ENCODE assay signal across 1 cellular context in the genomic region with DNA sequence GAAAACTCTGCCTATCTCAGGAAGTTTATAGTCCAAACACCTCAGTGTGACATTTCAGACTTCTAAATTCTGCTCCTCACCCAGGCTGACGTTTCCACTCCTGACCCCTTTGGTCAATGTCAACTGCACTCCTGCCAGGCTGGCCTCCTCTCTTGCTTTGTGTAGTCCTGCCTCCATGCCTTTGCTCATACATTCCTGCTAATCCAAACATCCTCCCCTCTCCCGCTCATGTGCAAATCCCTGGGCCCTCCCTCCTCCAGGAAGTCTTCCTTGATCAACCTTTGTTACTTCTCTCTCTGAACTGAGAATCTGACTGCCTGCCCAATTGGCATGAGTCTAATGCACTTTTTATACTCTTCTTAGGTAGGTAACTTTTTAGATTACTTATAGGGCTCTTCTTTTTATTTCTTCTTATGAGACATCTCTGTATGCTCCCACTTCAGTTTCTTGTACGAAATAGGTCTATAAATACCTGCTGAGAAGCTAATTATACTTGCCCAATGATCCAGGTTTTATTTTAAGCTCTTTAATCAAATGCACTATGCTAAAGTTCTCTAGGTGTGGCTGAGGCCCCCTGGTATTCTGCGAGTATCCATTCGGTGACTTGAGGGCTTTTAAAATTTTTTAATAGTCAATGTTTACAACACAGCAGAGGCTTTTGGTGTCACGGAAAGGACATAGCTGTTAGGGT.
TF ChIP-seq lines count a peak whose summit lies in the region.

No MANE protein-coding gene starts in this region.

TF ChIP-seq in HepG2, 621 proteins besides CTCF, POLR2A, EP300 and RAD21 (continued from another document):
- TF ChIP-seq, protein P1, sequence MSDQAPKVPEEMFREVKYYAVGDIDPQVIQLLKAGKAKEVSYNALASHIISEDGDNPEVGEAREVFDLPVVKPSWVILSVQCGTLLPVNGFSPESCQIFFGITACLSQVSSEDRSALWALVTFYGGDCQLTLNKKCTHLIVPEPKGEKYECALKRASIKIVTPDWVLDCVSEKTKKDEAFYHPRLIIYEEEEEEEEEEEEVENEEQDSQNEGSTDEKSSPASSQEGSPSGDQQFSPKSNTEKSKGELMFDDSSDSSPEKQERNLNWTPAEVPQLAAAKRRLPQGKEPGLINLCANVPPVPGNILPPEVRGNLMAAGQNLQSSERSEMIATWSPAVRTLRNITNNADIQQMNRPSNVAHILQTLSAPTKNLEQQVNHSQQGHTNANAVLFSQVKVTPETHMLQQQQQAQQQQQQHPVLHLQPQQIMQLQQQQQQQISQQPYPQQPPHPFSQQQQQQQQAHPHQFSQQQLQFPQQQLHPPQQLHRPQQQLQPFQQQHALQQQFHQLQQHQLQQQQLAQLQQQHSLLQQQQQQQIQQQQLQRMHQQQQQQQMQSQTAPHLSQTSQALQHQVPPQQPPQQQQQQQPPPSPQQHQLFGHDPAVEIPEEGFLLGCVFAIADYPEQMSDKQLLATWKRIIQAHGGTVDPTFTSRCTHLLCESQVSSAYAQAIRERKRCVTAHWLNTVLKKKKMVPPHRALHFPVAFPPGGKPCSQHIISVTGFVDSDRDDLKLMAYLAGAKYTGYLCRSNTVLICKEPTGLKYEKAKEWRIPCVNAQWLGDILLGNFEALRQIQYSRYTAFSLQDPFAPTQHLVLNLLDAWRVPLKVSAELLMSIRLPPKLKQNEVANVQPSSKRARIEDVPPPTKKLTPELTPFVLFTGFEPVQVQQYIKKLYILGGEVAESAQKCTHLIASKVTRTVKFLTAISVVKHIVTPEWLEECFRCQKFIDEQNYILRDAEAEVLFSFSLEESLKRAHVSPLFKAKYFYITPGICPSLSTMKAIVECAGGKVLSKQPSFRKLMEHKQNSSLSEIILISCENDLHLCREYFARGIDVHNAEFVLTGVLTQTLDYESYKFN (CRISPR knock-in tag; conservative IDR thresholded peaks at IDR 0.05), result peak; percentile 47
- TF ChIP-seq ZNF792 (CRISPR knock-in tag; IDR thresholded peaks at IDR 0.05) (no peak), FOSL1 (CRISPR knock-in tag; IDR thresholded peaks at IDR 0.05; ENCODE audit: borderline replicate concordance) (no peak), HIVEP1 (CRISPR knock-in tag; IDR thresholded peaks at IDR 0.05) (no peak), TAF1 (CRISPR knock-in tag; IDR thresholded peaks at IDR 0.05) (no peak), GATA4 (IDR thresholded peaks at IDR 0.05; ENCODE audit: borderline replicate concordance, low read depth) (no peak), ZNF552 (CRISPR knock-in tag; IDR thresholded peaks at IDR 0.05; ENCODE audit: borderline replicate concordance) (no peak), HDAC2 (CRISPR knock-in tag; IDR thresholded peaks at IDR 0.05) (peak; percentile 39; the same call in 1 of the 2 replicates), MIER2 (CRISPR knock-in tag; IDR thresholded peaks at IDR 0.05) (no peak), ETV5 (CRISPR knock-in tag; IDR thresholded peaks at IDR 0.05; ENCODE audit: borderline replicate concordance) (peak; percentile 33; the same call in 1 of the 2 replicates), ZNF367 (CRISPR knock-in tag; IDR thresholded peaks at IDR 0.05; ENCODE audit: borderline replicate concordance) (no peak), CCDC6 (CRISPR knock-in tag; IDR thresholded peaks at IDR 0.05) (no peak), ZNF292 (CRISPR knock-in tag; IDR thresholded peaks at IDR 0.05; ENCODE audit: borderline replicate concordance, low read depth) (no peak), ZKSCAN8 (CRISPR knock-in tag; IDR thresholded peaks at IDR 0.05; ENCODE audit: borderline replicate concordance) (0 out of 2 replicates have a peak, but pooled peaks have one; percentile 43), REL (CRISPR knock-in tag; conservative IDR thresholded peaks at IDR 0.05) (no peak), ZNF772 (CRISPR knock-in tag; IDR thresholded peaks at IDR 0.05) (no peak), SAP130 (CRISPR knock-in tag; IDR thresholded peaks at IDR 0.05; ENCODE audit: low read depth) (peak; percentile 44; the same call in 1 of the 2 replicates), ZNF12 (CRISPR knock-in tag; IDR thresholded peaks at IDR 0.05) (0 out of 2 replicates have a peak, but pooled peaks have one; percentile 28), ZNF547 (CRISPR knock-in tag; IDR thresholded peaks at IDR 0.05) (no peak), ZFP36 (IDR thresholded peaks at IDR 0.05; ENCODE audit: borderline replicate concordance, low read depth, low read length, partially characterized antibody) (peak; percentile 94), KAT7 (CRISPR knock-in tag; IDR thresholded peaks at IDR 0.05; ENCODE audit: borderline replicate concordance) (no peak), SMYD3 (CRISPR knock-in tag; IDR thresholded peaks at IDR 0.05) (no peak), AGO1 (IDR thresholded peaks at IDR 0.05; ENCODE audit: low read depth, low read length, poor library complexity, severe bottlenecking) (no peak), AHR (CRISPR knock-in tag; IDR thresholded peaks at IDR 0.05) (no peak), ZNF337 (CRISPR knock-in tag; IDR thresholded peaks at IDR 0.05; ENCODE audit: borderline replicate concordance, low read depth) (no peak), BORCS8-MEF2B (CRISPR knock-in tag; IDR thresholded peaks at IDR 0.05) (no peak), RARA (CRISPR knock-in tag; IDR thresholded peaks at IDR 0.05) (peak; percentile 77), SAFB2 (CRISPR knock-in tag; IDR thresholded peaks at IDR 0.05; ENCODE audit: borderline replicate concordance, low read depth) (no peak), KDM1A (CRISPR knock-in tag; IDR thresholded peaks at IDR 0.05) (0 out of 2 replicates have a peak, but pooled peaks have one; percentile 43), TEAD3 (CRISPR knock-in tag; optimal IDR thresholded peaks at IDR 0.05; ENCODE audit: borderline replicate concordance) (peak; percentile 81), SATB2 (CRISPR knock-in tag; IDR thresholded peaks at IDR 0.05) (no peak), ZNF263 (CRISPR knock-in tag; IDR thresholded peaks at IDR 0.05) (peak; percentile 94), ZNF878 (CRISPR knock-in tag; IDR thresholded peaks at IDR 0.05) (no peak), NR2F6 (IDR thresholded peaks at IDR 0.05) (peak; percentile 35; the same call in 1 of the 2 replicates), NR2F6 (CRISPR knock-in tag; IDR thresholded peaks at IDR 0.05) (peak; percentile 66; the same call in 1 of the 2 replicates), SOX5 (CRISPR knock-in tag; IDR thresholded peaks at IDR 0.05; ENCODE audit: borderline replicate concordance) (peak; percentile 28; the same call in 1 of the 2 replicates), RXRB (CRISPR knock-in tag; IDR thresholded peaks at IDR 0.05; ENCODE audit: borderline replicate concordance) (peak; percentile 45; the same call in 1 of the 2 replicates), ZNF556 (CRISPR knock-in tag; IDR thresholded peaks at IDR 0.05; ENCODE audit: borderline replicate concordance) (no peak), CBFB (CRISPR knock-in tag; IDR thresholded peaks at IDR 0.05) (no peak), MAF1 (CRISPR knock-in tag; IDR thresholded peaks at IDR 0.05; ENCODE audit: borderline replicate concordance) (no peak)
- TF ChIP-seq, protein P2, sequence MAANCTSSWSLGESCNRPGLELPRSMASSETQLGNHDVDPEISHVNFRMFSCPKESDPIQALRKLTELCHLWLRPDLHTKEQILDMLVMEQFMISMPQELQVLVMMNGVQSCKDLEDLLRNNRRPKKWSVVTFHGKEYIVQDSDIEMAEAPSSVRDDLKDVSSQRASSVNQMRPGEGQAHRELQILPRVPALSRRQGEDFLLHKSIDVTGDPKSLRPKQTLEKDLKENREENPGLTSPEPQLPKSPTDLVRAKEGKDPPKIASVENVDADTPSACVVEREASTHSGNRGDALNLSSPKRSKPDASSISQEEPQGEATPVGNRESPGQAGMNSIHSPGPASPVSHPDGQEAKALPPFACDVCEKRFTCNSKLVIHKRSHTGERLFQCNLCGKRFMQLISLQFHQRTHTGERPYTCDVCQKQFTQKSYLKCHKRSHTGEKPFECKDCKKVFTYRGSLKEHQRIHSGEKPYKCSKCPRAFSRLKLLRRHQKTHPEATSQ (CRISPR knock-in tag; IDR thresholded peaks at IDR 0.05; ENCODE audit: borderline replicate concordance), result no peak
- TF ChIP-seq, protein P3, sequence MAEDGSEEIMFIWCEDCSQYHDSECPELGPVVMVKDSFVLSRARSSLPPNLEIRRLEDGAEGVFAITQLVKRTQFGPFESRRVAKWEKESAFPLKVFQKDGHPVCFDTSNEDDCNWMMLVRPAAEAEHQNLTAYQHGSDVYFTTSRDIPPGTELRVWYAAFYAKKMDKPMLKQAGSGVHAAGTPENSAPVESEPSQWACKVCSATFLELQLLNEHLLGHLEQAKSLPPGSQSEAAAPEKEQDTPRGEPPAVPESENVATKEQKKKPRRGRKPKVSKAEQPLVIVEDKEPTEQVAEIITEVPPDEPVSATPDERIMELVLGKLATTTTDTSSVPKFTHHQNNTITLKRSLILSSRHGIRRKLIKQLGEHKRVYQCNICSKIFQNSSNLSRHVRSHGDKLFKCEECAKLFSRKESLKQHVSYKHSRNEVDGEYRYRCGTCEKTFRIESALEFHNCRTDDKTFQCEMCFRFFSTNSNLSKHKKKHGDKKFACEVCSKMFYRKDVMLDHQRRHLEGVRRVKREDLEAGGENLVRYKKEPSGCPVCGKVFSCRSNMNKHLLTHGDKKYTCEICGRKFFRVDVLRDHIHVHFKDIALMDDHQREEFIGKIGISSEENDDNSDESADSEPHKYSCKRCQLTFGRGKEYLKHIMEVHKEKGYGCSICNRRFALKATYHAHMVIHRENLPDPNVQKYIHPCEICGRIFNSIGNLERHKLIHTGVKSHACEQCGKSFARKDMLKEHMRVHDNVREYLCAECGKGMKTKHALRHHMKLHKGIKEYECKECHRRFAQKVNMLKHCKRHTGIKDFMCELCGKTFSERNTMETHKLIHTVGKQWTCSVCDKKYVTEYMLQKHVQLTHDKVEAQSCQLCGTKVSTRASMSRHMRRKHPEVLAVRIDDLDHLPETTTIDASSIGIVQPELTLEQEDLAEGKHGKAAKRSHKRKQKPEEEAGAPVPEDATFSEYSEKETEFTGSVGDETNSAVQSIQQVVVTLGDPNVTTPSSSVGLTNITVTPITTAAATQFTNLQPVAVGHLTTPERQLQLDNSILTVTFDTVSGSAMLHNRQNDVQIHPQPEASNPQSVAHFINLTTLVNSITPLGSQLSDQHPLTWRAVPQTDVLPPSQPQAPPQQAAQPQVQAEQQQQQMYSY (CRISPR knock-in tag; IDR thresholded peaks at IDR 0.05), result peak; percentile 89
- TF ChIP-seq, protein P4, sequence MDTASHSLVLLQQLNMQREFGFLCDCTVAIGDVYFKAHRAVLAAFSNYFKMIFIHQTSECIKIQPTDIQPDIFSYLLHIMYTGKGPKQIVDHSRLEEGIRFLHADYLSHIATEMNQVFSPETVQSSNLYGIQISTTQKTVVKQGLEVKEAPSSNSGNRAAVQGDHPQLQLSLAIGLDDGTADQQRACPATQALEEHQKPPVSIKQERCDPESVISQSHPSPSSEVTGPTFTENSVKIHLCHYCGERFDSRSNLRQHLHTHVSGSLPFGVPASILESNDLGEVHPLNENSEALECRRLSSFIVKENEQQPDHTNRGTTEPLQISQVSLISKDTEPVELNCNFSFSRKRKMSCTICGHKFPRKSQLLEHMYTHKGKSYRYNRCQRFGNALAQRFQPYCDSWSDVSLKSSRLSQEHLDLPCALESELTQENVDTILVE (CRISPR knock-in tag; IDR thresholded peaks at IDR 0.05), result no peak
- TF ChIP-seq, protein P5, sequence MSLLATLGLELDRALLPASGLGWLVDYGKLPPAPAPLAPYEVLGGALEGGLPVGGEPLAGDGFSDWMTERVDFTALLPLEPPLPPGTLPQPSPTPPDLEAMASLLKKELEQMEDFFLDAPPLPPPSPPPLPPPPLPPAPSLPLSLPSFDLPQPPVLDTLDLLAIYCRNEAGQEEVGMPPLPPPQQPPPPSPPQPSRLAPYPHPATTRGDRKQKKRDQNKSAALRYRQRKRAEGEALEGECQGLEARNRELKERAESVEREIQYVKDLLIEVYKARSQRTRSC (CRISPR knock-in tag; IDR thresholded peaks at IDR 0.05; ENCODE audit: low read depth), result no peak
- TF ChIP-seq, protein P6, sequence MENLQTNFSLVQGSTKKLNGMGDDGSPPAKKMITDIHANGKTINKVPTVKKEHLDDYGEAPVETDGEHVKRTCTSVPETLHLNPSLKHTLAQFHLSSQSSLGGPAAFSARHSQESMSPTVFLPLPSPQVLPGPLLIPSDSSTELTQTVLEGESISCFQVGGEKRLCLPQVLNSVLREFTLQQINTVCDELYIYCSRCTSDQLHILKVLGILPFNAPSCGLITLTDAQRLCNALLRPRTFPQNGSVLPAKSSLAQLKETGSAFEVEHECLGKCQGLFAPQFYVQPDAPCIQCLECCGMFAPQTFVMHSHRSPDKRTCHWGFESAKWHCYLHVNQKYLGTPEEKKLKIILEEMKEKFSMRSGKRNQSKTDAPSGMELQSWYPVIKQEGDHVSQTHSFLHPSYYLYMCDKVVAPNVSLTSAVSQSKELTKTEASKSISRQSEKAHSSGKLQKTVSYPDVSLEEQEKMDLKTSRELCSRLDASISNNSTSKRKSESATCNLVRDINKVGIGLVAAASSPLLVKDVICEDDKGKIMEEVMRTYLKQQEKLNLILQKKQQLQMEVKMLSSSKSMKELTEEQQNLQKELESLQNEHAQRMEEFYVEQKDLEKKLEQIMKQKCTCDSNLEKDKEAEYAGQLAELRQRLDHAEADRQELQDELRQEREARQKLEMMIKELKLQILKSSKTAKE (CRISPR knock-in tag; IDR thresholded peaks at IDR 0.05; ENCODE audit: borderline replicate concordance), result peak; percentile 51; the same call in 1 of the 2 replicates
- TF ChIP-seq, protein P7, sequence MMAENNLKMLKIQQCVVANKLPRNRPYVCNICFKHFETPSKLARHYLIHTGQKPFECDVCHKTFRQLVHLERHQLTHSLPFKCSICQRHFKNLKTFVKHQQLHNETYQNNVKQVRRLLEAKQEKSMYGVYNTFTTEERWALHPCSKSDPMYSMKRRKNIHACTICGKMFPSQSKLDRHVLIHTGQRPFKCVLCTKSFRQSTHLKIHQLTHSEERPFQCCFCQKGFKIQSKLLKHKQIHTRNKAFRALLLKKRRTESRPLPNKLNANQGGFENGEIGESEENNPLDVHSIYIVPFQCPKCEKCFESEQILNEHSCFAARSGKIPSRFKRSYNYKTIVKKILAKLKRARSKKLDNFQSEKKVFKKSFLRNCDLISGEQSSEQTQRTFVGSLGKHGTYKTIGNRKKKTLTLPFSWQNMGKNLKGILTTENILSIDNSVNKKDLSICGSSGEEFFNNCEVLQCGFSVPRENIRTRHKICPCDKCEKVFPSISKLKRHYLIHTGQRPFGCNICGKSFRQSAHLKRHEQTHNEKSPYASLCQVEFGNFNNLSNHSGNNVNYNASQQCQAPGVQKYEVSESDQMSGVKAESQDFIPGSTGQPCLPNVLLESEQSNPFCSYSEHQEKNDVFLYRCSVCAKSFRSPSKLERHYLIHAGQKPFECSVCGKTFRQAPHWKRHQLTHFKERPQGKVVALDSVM (CRISPR knock-in tag; IDR thresholded peaks at IDR 0.05), result peak; percentile 81
- TF ChIP-seq, protein P8, sequence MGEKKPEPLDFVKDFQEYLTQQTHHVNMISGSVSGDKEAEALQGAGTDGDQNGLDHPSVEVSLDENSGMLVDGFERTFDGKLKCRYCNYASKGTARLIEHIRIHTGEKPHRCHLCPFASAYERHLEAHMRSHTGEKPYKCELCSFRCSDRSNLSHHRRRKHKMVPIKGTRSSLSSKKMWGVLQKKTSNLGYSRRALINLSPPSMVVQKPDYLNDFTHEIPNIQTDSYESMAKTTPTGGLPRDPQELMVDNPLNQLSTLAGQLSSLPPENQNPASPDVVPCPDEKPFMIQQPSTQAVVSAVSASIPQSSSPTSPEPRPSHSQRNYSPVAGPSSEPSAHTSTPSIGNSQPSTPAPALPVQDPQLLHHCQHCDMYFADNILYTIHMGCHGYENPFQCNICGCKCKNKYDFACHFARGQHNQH (CRISPR knock-in tag; IDR thresholded peaks at IDR 0.05), result no peak
TF ChIP-seq in HepG2: peak in this region for 22.
